Comparison of ENCODE assay signal across 1 cellular context in genomic region chr16:30571444-30572322, GRCh38.
TF ChIP-seq lines count a peak whose summit lies in the region.

ZNF688 (minus strand) TSS chr16:30571714; CDS start chr16:30571629, 85 bp downstream.

TF ChIP-seq in HepG2, 621 proteins besides CTCF, POLR2A, EP300 and RAD21 (continued from another document and continues in another):
- TF ChIP-seq ZNF513 (CRISPR knock-in tag; conservative IDR thresholded peaks at IDR 0.05): no peak
- TF ChIP-seq CSRNP2 (CRISPR knock-in tag; conservative IDR thresholded peaks at IDR 0.05; ENCODE audit: low read depth): no peak
- TF ChIP-seq GLMP (CRISPR knock-in tag; IDR thresholded peaks at IDR 0.05; ENCODE audit: borderline replicate concordance): no peak
- no peak for TF ChIP-seq TRIM24 (CRISPR knock-in tag; IDR thresholded peaks at IDR 0.05)
- peak; percentile 73; the same call in 1 of the 2 replicates for TF ChIP-seq ZNF430 (CRISPR knock-in tag; IDR thresholded peaks at IDR 0.05)
- no peak for TF ChIP-seq DNMT1 (CRISPR knock-in tag; IDR thresholded peaks at IDR 0.05)
- TF ChIP-seq MTA3 (CRISPR knock-in tag; IDR thresholded peaks at IDR 0.05): no peak
- peak; percentile 82 for TF ChIP-seq ZNF589 (CRISPR knock-in tag; conservative IDR thresholded peaks at IDR 0.05)
- TF ChIP-seq HHEX (CRISPR knock-in tag; IDR thresholded peaks at IDR 0.05): no peak
- no peak for TF ChIP-seq HNRNPUL1 (IDR thresholded peaks at IDR 0.05; ENCODE audit: low read depth, low read length)
- no peak for TF ChIP-seq MBD4 (IDR thresholded peaks at IDR 0.05; ENCODE audit: borderline replicate concordance, low read length)
- no peak for TF ChIP-seq PCBP2 (optimal IDR thresholded peaks at IDR 0.05; ENCODE audit: low read depth, low read length, poor library complexity, severe bottlenecking)
- peak; percentile 85 for TF ChIP-seq DZIP1 (CRISPR knock-in tag; IDR thresholded peaks at IDR 0.05)
- TF ChIP-seq UBTF (CRISPR knock-in tag; IDR thresholded peaks at IDR 0.05): peak; percentile 91
- TF ChIP-seq MXD3 (CRISPR knock-in tag; IDR thresholded peaks at IDR 0.05): 0 out of 2 replicates have a peak, but pooled peaks have one; percentile 20
- TF ChIP-seq BCL6 (CRISPR knock-in tag; IDR thresholded peaks at IDR 0.05): 0 out of 2 replicates have a peak, but pooled peaks have one; percentile 5
- 0 out of 2 replicates have a peak, but pooled peaks have one; percentile 1 for TF ChIP-seq ZBTB26 (CRISPR knock-in tag; IDR thresholded peaks at IDR 0.05; ENCODE audit: borderline replicate concordance)
- TF ChIP-seq ZNF639 (CRISPR knock-in tag; conservative IDR thresholded peaks at IDR 0.05): peak; percentile 33; the same call in 1 of the 2 replicates
- no peak for TF ChIP-seq HNF1A (IDR thresholded peaks at IDR 0.05; ENCODE audit: low read depth)
- TF ChIP-seq HNF1A (CRISPR knock-in tag; IDR thresholded peaks at IDR 0.05; ENCODE audit: borderline replicate concordance): 0 out of 2 replicates have a peak, but pooled peaks have one; percentile 12
- TF ChIP-seq ELF4 (CRISPR knock-in tag; IDR thresholded peaks at IDR 0.05; ENCODE audit: borderline replicate concordance): peak; percentile 97
- peak; percentile 47; the same call in 1 of the 2 replicates for TF ChIP-seq PATZ1 (CRISPR knock-in tag; IDR thresholded peaks at IDR 0.05)
- TF ChIP-seq ZKSCAN8 (CRISPR knock-in tag; IDR thresholded peaks at IDR 0.05; ENCODE audit: borderline replicate concordance): no peak
- peak; percentile 66; the same call in 1 of the 2 replicates for TF ChIP-seq ZNF709 (CRISPR knock-in tag; IDR thresholded peaks at IDR 0.05)
- TF ChIP-seq CENPBD1 (CRISPR knock-in tag; IDR thresholded peaks at IDR 0.05; ENCODE audit: borderline replicate concordance, low read depth): no peak; the same call in 1 of the 2 replicates
- TF ChIP-seq ZNF44 (CRISPR knock-in tag; IDR thresholded peaks at IDR 0.05): no peak
- no peak for TF ChIP-seq BRCA1 (CRISPR knock-in tag; IDR thresholded peaks at IDR 0.05)
- TF ChIP-seq ZNF251 (CRISPR knock-in tag; IDR thresholded peaks at IDR 0.05): no peak
- no peak for TF ChIP-seq ZFP36 (IDR thresholded peaks at IDR 0.05; ENCODE audit: borderline replicate concordance, low read depth, low read length, partially characterized antibody)
- TF ChIP-seq ZNF121 (CRISPR knock-in tag; IDR thresholded peaks at IDR 0.05): no peak
- peak; percentile 32 for TF ChIP-seq MED8 (CRISPR knock-in tag; IDR thresholded peaks at IDR 0.05; ENCODE audit: insufficient replicate concordance)
- TF ChIP-seq EZH2 (conservative IDR thresholded peaks at IDR 0.05; ENCODE audit: low read depth, low read length): no peak
- no peak for TF ChIP-seq ZNF530 (CRISPR knock-in tag; IDR thresholded peaks at IDR 0.05; ENCODE audit: low read depth)
- no peak for TF ChIP-seq ZNF850 (CRISPR knock-in tag; conservative IDR thresholded peaks at IDR 0.05)
- TF ChIP-seq MED13 (CRISPR knock-in tag; IDR thresholded peaks at IDR 0.05): 0 out of 2 replicates have a peak, but pooled peaks have one; percentile 48
- peak; percentile 49; the same call in 1 of the 2 replicates for TF ChIP-seq ZNF768 (CRISPR knock-in tag; IDR thresholded peaks at IDR 0.05)
- no peak for TF ChIP-seq CHD4 (IDR thresholded peaks at IDR 0.05; ENCODE audit: borderline replicate concordance, low read length)
- TF ChIP-seq ZBTB38 (CRISPR knock-in tag; IDR thresholded peaks at IDR 0.05): peak; percentile 63
- TF ChIP-seq HCFC1 (IDR thresholded peaks at IDR 0.05; ENCODE audit: low read depth, low read length): peak; percentile 57; the same call in 1 of the 2 replicates
- TF ChIP-seq RELA (CRISPR knock-in tag; IDR thresholded peaks at IDR 0.05): no peak
- no peak for TF ChIP-seq KDM4B (CRISPR knock-in tag; IDR thresholded peaks at IDR 0.05)
- TF ChIP-seq ZNF431 (CRISPR knock-in tag; IDR thresholded peaks at IDR 0.05; ENCODE audit: borderline replicate concordance, low read depth): 0 out of 2 replicates have a peak, but pooled peaks have one; percentile 52
- no peak for TF ChIP-seq SSRP1 (CRISPR knock-in tag; IDR thresholded peaks at IDR 0.05)
- 0 out of 2 replicates have a peak, but pooled peaks have one; percentile 80 for TF ChIP-seq ZNF557 (CRISPR knock-in tag; IDR thresholded peaks at IDR 0.05)
